In genomic region chr10:25113231-25114035, GRCh38 we compare ENCODE assay signal across 8 cellular contexts.
DNase-seq lines count a peak whose midpoint lies in the region; ATAC-seq and TF ChIP-seq lines count a peak whose summit lies in the region.

No MANE protein-coding gene starts in this region.

- H4K20me1 ChIP-seq in DND-41 (ENCODE audit: insufficient read depth, low read length) (no peaks in the 10 kb centered on the region), neural cell (ENCODE audit: insufficient read depth) (no peaks in the 10 kb centered on the region)

- H3K79me2 ChIP-seq in DND-41 (ENCODE audit: insufficient read depth, low read length), result no peaks in the 10 kb centered on the region
- H3K79me2 ChIP-seq in neural cell (replicated peaks; ENCODE audit: insufficient read depth, low read length), result no peaks in the 10 kb centered on the region

- H2AFZ ChIP-seq in DND-41 (ENCODE audit: low read depth, low read length) (no peak overlapping the region), neural cell (ENCODE audit: low read depth, low read length) (no peak overlapping the region)

- TF ChIP-seq CTCF in DND-41 (IDR thresholded peaks at IDR 0.05; ENCODE audit: borderline replicate concordance, extremely low read depth, low read length, poor library complexity, severe bottlenecking), result peak; percentile 83
- peak; percentile 13 for TF ChIP-seq CTCF in HL-60 (IDR thresholded peaks at IDR 0.05; ENCODE audit: insufficient read depth, low read length)
- TF ChIP-seq CTCF in fibroblast of villous mesenchyme (IDR thresholded peaks at IDR 0.05; ENCODE audit: insufficient read depth, low read depth, low read length), result peak; percentile 86
- TF ChIP-seq CTCF in neural cell (IDR thresholded peaks at IDR 0.05; ENCODE audit: poor library complexity, severe bottlenecking), result peak; percentile 78

- H3K9me3 ChIP-seq in DND-41 (ENCODE audit: insufficient read depth, low read length, severe bottlenecking), result no peaks in the 10 kb centered on the region
- H3K9me3 ChIP-seq in neural cell (ENCODE audit: low read length), result no peaks in the 10 kb centered on the region

- H3K27ac ChIP-seq in DND-41 (ENCODE audit: low read length) (no peak overlapping the region), HL-60 (replicated peaks) (no peak overlapping the region), neural cell (ENCODE audit: low read length) (no peak overlapping the region)

- H3K4me3 ChIP-seq in DND-41 (ENCODE audit: low read depth in 1 of 2, low read length in 2 of 2) (no peak overlapping the region), HL-60 (replicated peaks; ENCODE audit: insufficient read depth, low read length) (no peak overlapping the region), fibroblast of villous mesenchyme (ENCODE audit: low read depth, low read length) (no peak overlapping the region), neural cell (ENCODE audit: low read length) (no peak overlapping the region)

- DNase-seq in DND-41 (peak; percentile 51), HL-60 (ENCODE audit: low read depth in 1 of 2, low spot score in 1 of 2) (peak in 1 of 2 experiments; percentile 38), NCI-H526 (lab: John Stamatoyannopoulos, UW) (peak; percentile 72 to 89), fibroblast of villous mesenchyme (ENCODE audit: low read depth) (peak; percentile 72), ureter (ENCODE audit: low spot score) (peak; percentile 78)
- DNase-seq in activated CD8-positive, alpha-beta memory T cell treated with anti-CD3 and anti-CD28 coated beads for 24 hours, result peak; percentile 56

- H3F3A ChIP-seq in neural cell (ENCODE audit: insufficient read depth, low read length, poor library complexity, severe bottlenecking), result no peaks in the 10 kb centered on the region

- peak; percentile 76 for TF ChIP-seq RAD21 in neural cell (conservative IDR thresholded peaks at IDR 0.05)

- H3K27me3 ChIP-seq in DND-41 (ENCODE audit: insufficient read depth, low read length, poor library complexity) (peaks cover 3% of the 10 kb centered on the region), HL-60 (ENCODE audit: insufficient read depth, poor library complexity, severe bottlenecking) (no peaks in the 10 kb centered on the region), neural cell (ENCODE audit: insufficient read depth, low read depth, low read length) (no peaks in the 10 kb centered on the region)

- no peaks in the 10 kb centered on the region for H3K36me3 ChIP-seq in DND-41 (ENCODE audit: insufficient read depth, low read length)
- no peaks in the 10 kb centered on the region for H3K36me3 ChIP-seq in neural cell (ENCODE audit: insufficient read depth, low read length)

- TF ChIP-seq EP300 in neural cell (conservative IDR thresholded peaks at IDR 0.05; ENCODE audit: poor library complexity, severe bottlenecking), result no peak

- ATAC-seq in DND-41 (ENCODE audit: insufficient read depth, low read depth) (peak; percentile 78), GM21367 (IDR thresholded peaks at IDR 0.05; ENCODE audit: unreplicated experiment) (peak; percentile 90)

- H3K4me1 ChIP-seq in DND-41 (ENCODE audit: insufficient read depth, low read length), result no peaks in the 10 kb centered on the region

- no peaks in the 10 kb centered on the region for H3K9me2 ChIP-seq in neural cell (ENCODE audit: insufficient read depth, low read length)

- no peak overlapping the region for H3K9ac ChIP-seq in DND-41 (ENCODE audit: low read depth, low read length)
- H3K9ac ChIP-seq in neural cell (ENCODE audit: low read length), result no peak overlapping the region

- H3K4me2 ChIP-seq in DND-41 (ENCODE audit: insufficient read depth, low read length) (no peak overlapping the region), neural cell (ENCODE audit: low read length) (no peak overlapping the region)

TF ChIP-seq in neural cell, 6 proteins besides CTCF, POLR2A, EP300 and RAD21:
- TF ChIP-seq POLR2AphosphoS5 (IDR thresholded peaks at IDR 0.05) (no peak), SMC3 (conservative IDR thresholded peaks at IDR 0.05; ENCODE audit: poor library complexity) (peak; percentile 81), REST (IDR thresholded peaks at IDR 0.05; ENCODE audit: borderline replicate concordance) (no peak)

Comparison
In these comparisons a context has a peak if more than half of its experiments do, and no peak if none do; other contexts are left out.
1. CTCF ChIP-seq: peak in every context shown above with its lines; median percentile 86 in fibroblast of villous mesenchyme; 83 in DND-41; 78 in neural cell; 13 in HL-60.